ENCODE assay signal across 34 cellular contexts in genomic region chr19:31759359-31759758, GRCh38.
"Had no signal": no experiment of that assay in that cellular context is flagged by ENCODE, and none has a peak within 500 bp of the region (broad histone marks: within the 10 kb centered on the region; RNA-seq: fewer than 3 reads in every experiment).

No MANE protein-coding gene starts in this region.

- H3K4me2 ChIP-seq: KMS-11 had no signal

- H3K27ac ChIP-seq: KMS-11 had no signal

- H3K36me3 ChIP-seq: MG63 had no signal

- H3K9ac ChIP-seq: KMS-11 had no signal

- DNase-seq: Karpas-422, Kasumi-1, MG63, MM.1S, MV-4-11, NCI-H1048, NCI-H1092, NCI-H1092 treated with DMSO at 0.1 percent for 48 hours, NCI-H1105, NCI-H1105 treated with DMSO at 0.1 percent for 48 hours, NCI-H1417, NCI-H1417 treated with DMSO at 0.1 percent for 48 hours, NCI-H1436, NCI-H1436 treated with DMSO at 0.1 percent for 48 hours, NCI-H146, NCI-H1694, NCI-H1694 treated with DMSO at 0.1 percent for 48 hours, NCI-H187, NCI-H187 treated with DMSO at 0.1 percent for 48 hours, NCI-H1930, NCI-H2029, NCI-H2029 treated with DMSO at 0.1 percent for 48 hours, NCI-H2081, NCI-H2081 treated with DMSO at 0.1 percent for 48 hours, NCI-H2107, NCI-H2171, NCI-H2171 treated with DMSO at 0.1 percent for 48 hours, NCI-H2227 treated with DMSO at 0.1 percent for 48 hours, NCI-H226, NCI-H345, NCI-H446, NCI-H446 treated with DMSO at 0.1 percent for 48 hours, NCI-H510A had no signal

- H3K4me3 ChIP-seq: MG63 had no signal

- H3K9me3 ChIP-seq: MG63 had no signal
